25 cellular contexts compared by ENCODE assay signal in genomic region chr18:55544028-55544427, GRCh38.
"Had no signal": no experiment of that assay in that cellular context is flagged by ENCODE, and none has a peak within 500 bp of the region (broad histone marks: within the 10 kb centered on the region; RNA-seq: fewer than 3 reads in every experiment).

No MANE protein-coding gene starts in this region.

- H3K4me1 ChIP-seq: right lobe of liver, transverse colon had no signal

- H3K27me3 ChIP-seq: hepatocyte, right lobe of liver, spleen, transverse colon had no signal

- H3K27ac ChIP-seq: coronary artery, hepatocyte, left ventricle myocardium inferior, lower lobe of right lung, parathyroid adenoma, psoas muscle, right lobe of liver, spleen, thoracic aorta, transverse colon had no signal

- H3K36me3 ChIP-seq: left ventricle myocardium inferior, lower lobe of right lung, right lobe of liver, spleen, thoracic aorta, transverse colon had no signal

- H3K9me3 ChIP-seq: lower lobe of right lung, psoas muscle, right lobe of liver, thoracic aorta, transverse colon had no signal

- ATAC-seq: left cardiac atrium; lower lobe of right lung; naive thymus-derived CD4-positive, alpha-beta T cell; psoas muscle; right lobe of liver; stimulated activated memory B cell treated with anti-CD40 and anti-IgM and Interleukin-4, amounts not matched to agents 10 μg/mL and 1 μg/mL and 100 μg/mL, for 72 hours had no signal

- H3K9ac ChIP-seq: parathyroid adenoma had no signal

- DNase-seq: effector CD4-positive, alpha-beta T cell; endodermal cell; foreskin melanocyte; head of caudate nucleus; kidney; left cardiac atrium; left ventricle myocardium inferior; lower lobe of right lung; mesendoderm; naive thymus-derived CD4-positive, alpha-beta T cell; nephron progenitor cell; psoas muscle; retina; right lobe of liver; spleen; stimulated activated CD4-positive, alpha-beta T cell treated with anti-CD3 and anti-CD28 coated beads, Interleukin-15, amount 100 ng/mL, for 24 hours; stimulated activated CD4-positive, alpha-beta T cell treated with anti-CD3 and anti-CD28 coated beads, Interleukin-1b, Interleukin-23, amount 100 ng/mL, for 48 hours; stimulated activated CD4-positive, alpha-beta T cell treated with anti-CD3 and anti-CD28 coated beads, Interleukin-4, amount 100 ng/mL, for 24 hours; transverse colon had no signal

- H3K4me3 ChIP-seq: coronary artery, hepatocyte, left ventricle myocardium inferior, lower lobe of right lung, psoas muscle, right lobe of liver, spleen, thoracic aorta, transverse colon had no signal

- H3K4me2 ChIP-seq: hepatocyte had no signal

- H2AFZ ChIP-seq: hepatocyte, parathyroid adenoma had no signal

- FAIRE-seq: endothelial cell of umbilical vein, kidney had no signal
